ENCODE assay signal across 11 cellular contexts in genomic region chr6:63806573-63806913, GRCh38.
DNase-seq lines count a peak whose midpoint lies in the region; ATAC-seq, FAIRE-seq and TF ChIP-seq lines count a peak whose summit lies in the region.
"Had no signal": no experiment of that assay in that cellular context is flagged by ENCODE, and none has a peak within 500 bp of the region (broad histone marks: within the 10 kb centered on the region; RNA-seq: fewer than 3 reads in every experiment).

No MANE protein-coding gene starts in this region.

- H3K9me3 ChIP-seq in left ventricle myocardium inferior (replicated peaks) (no peaks in the 10 kb centered on the region), right atrium auricular region (no peaks in the 10 kb centered on the region), mucosa of descending colon (no peaks in the 10 kb centered on the region)

- H3K27ac ChIP-seq in left ventricle myocardium inferior (replicated peaks) (peak overlapping the region; percentile 29), right atrium auricular region (peak overlapping the region in 1 of 2 donors; percentile 16)

- intact Hi-C loops in left ventricle myocardium inferior (cut with micrococcal nuclease): no loop called here
- intact Hi-C loops in mucosa of descending colon (cut with DNase I, micrococcal nuclease): no loop called here

- H3K4me3 ChIP-seq in left ventricle myocardium inferior: no peak overlapping the region
- no peak overlapping the region for H3K4me3 ChIP-seq in right atrium auricular region
- H3K4me3 ChIP-seq in mucosa of descending colon: no peak overlapping the region
- H3K4me3 ChIP-seq: GM23338 had no signal

- TF ChIP-seq CTCF in left ventricle myocardium inferior (IDR thresholded peaks at IDR 0.05; ENCODE audit: borderline replicate concordance): no peak
- TF ChIP-seq CTCF in right atrium auricular region (IDR thresholded peaks at IDR 0.05): no peak
- TF ChIP-seq CTCF in mucosa of descending colon (IDR thresholded peaks at IDR 0.05): no peak

- peak; percentile 9 for ATAC-seq in mucosa of descending colon
- ATAC-seq in HG02610 (IDR thresholded peaks at IDR 0.05; ENCODE audit: unreplicated experiment): no peak
- ATAC-seq: GM23338 had no signal

- H3K4me1 ChIP-seq in left ventricle myocardium inferior (peaks cover 14% of the 10 kb centered on the region), right atrium auricular region (no peaks in the 10 kb centered on the region), mucosa of descending colon (ENCODE audit: low read depth) (no peaks in the 10 kb centered on the region)

- DNase-seq in left ventricle myocardium inferior (no peak), right atrium auricular region (ENCODE audit: low spot score) (no peak), mucosa of descending colon (no peak), NCI-H526 (lab: John Stamatoyannopoulos, UW) (no peak), anterior cingulate cortex (lab: John Stamatoyannopoulos, UW) (no peak), GOT3 (lab: John Stamatoyannopoulos, UW) (no peak)
- DNase-seq: activated gamma-delta T cell treated with Interleukin-2 at 50 U/mL for 16 hours, caudate nucleus had no signal

- H3K27me3 ChIP-seq in left ventricle myocardium inferior (ENCODE audit: low read depth) (no peaks in the 10 kb centered on the region), right atrium auricular region (no peaks in the 10 kb centered on the region)

- no peaks in the 10 kb centered on the region for H3K36me3 ChIP-seq in left ventricle myocardium inferior
- H3K36me3 ChIP-seq in right atrium auricular region: no peaks in the 10 kb centered on the region
- no peaks in the 10 kb centered on the region for H3K36me3 ChIP-seq in mucosa of descending colon (ENCODE audit: low read depth)

- FAIRE-seq in endometrium (lab: Jason Lieb, UNC): peak; percentile 4
